Comparison of ENCODE assay signal across 8 cellular contexts in genomic region chr7:2510909-2511768, GRCh38. TPM values are rescaled to one million over a fixed set of nuclear protein-coding genes. Genes with fewer than 3 reads are reported as not detected.
A peak's percentile ranks its signal among the peaks of the same experiment; 100 is the strongest.
DNase-seq lines count a peak whose midpoint lies in the region; ATAC-seq and FAIRE-seq lines count a peak whose summit lies in the region.

No MANE protein-coding gene starts in this region.

- peak; percentile 34 for ATAC-seq in left lobe of liver
- no peak for ATAC-seq in HG03521 (IDR thresholded peaks at IDR 0.05; ENCODE audit: unreplicated experiment)
- no peak for ATAC-seq in HG02610 (IDR thresholded peaks at IDR 0.05; ENCODE audit: unreplicated experiment)

- peak; percentile 74 for DNase-seq in GM19239 (ENCODE audit: insufficient read length, low spot score)
- peak; percentile 86 for DNase-seq in NCI-H82 (lab: John Stamatoyannopoulos, UW)
- peak; percentile 36 for DNase-seq in activated T-cell treated with anti-CD3 and anti-CD28 coated beads for 24 hours (ENCODE audit: low read depth)
- DNase-seq in left lobe of liver (ENCODE audit: low spot score) = no peak
- no peak for DNase-seq in D341Med (ENCODE audit: low spot score)
- DNase-seq in SK-N-DZ (ENCODE audit: low spot score) = no peak

- peak; percentile 84 for FAIRE-seq in GM19239 (lab: Jason Lieb, UNC)

RNA-seq across cellular contexts. Expression of gene LFNG, which starts 8.4 kb away (rescaled TPM):
- total RNA-seq in left lobe of liver = 1.2 TPM
- polyA plus RNA-seq in SK-N-DZ (2014; cell fraction: cytosol; rRNA removed) = 21.8 and 24.5 TPM in 2 replicates
- 50.4 and 51.5 TPM in 2 replicates for polyA plus RNA-seq in SK-N-DZ (2014; cell fraction: nucleus; rRNA removed)

RNA-seq across cellular contexts. Expression of gene GRIFIN, which starts 34.9 kb away (rescaled TPM):
- not detected for total RNA-seq in left lobe of liver
- polyA plus RNA-seq in SK-N-DZ (2014; cell fraction: cytosol; rRNA removed) = not detected in 2 replicates
- polyA plus RNA-seq in SK-N-DZ (2014; cell fraction: nucleus; rRNA removed) = not detected in 2 replicates

RNA-seq across cellular contexts. Expression of gene BRAT1, which starts 44.2 kb away (rescaled TPM):
- 15.6 TPM for total RNA-seq in left lobe of liver
- polyA plus RNA-seq in SK-N-DZ (2014; cell fraction: cytosol; rRNA removed) = 76.1 and 82.5 TPM in 2 replicates
- 306 and 317 TPM in 2 replicates for polyA plus RNA-seq in SK-N-DZ (2014; cell fraction: nucleus; rRNA removed)

RNA-seq across cellular contexts. Expression of gene IQCE, which starts 47.6 kb away (rescaled TPM):
- total RNA-seq in left lobe of liver = 5.7 TPM
- 2.9 and 3.2 TPM in 2 replicates for polyA plus RNA-seq in SK-N-DZ (2014; cell fraction: cytosol; rRNA removed)
- polyA plus RNA-seq in SK-N-DZ (2014; cell fraction: nucleus; rRNA removed) = 13.3 and 22.4 TPM in 2 replicates

Comparison
In these comparisons a context has a peak if more than half of its experiments do, and no peak if none do; other contexts are left out.
1. DNase-seq: peak in GM19239 (single experiment), NCI-H82 (single experiment) and activated T-cell treated with anti-CD3 and anti-CD28 coated beads for 24 hours (single experiment); none in left lobe of liver (single experiment), D341Med (single experiment) and SK-N-DZ (single experiment).